26 cellular contexts compared by ENCODE assay signal in the genomic region with DNA sequence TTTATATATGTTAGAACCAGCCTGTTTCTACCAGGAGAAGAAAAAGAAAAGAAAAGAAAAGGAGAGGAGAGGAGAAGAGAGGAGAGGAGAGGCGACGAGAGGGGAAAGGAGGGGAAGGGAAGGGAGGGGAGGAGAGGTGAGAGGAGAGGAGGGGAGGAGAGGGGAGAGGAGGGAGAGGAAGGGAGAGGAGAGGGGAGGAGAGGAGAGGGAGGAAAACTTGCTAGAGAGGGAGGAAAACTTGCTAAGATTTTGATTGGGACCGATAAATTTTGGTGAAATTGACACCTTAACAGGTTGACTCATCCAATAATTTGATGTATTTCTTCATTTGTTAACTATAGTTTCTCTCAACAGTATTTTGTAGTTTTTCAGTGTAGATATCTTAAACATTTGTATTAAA.
"Had no signal": no experiment of that assay in that cellular context is flagged by ENCODE, and none has a peak within 500 bp of the region (broad histone marks: within the 10 kb centered on the region; RNA-seq: fewer than 3 reads in every experiment).

No MANE protein-coding gene starts in this region.

- ATAC-seq: effector memory CD8-positive, alpha-beta T cell; esophagus mucosa; foreskin keratinocyte; gastrocnemius medialis; gastroesophageal sphincter; heart left ventricle; heart right ventricle had no signal

- H3K36me3 ChIP-seq: colonic mucosa, esophagus muscularis mucosa, esophagus squamous epithelium, gastrocnemius medialis, gastroesophageal sphincter, heart left ventricle, heart right ventricle had no signal

- H3K4me1 Mint-ChIP-seq: endodermal cell had no signal

- H3K4me1 ChIP-seq: colonic mucosa, esophagus muscularis mucosa, esophagus squamous epithelium, gastrocnemius medialis, gastroesophageal sphincter, heart left ventricle, heart right ventricle had no signal

- H3K27ac ChIP-seq: colonic mucosa, coronary artery, dorsolateral prefrontal cortex, epithelial cell of prostate, esophagus muscularis mucosa, esophagus squamous epithelium, foreskin keratinocyte, gastrocnemius medialis, gastroesophageal sphincter, heart left ventricle, heart right ventricle had no signal

- H3K9me3 ChIP-seq: colonic mucosa, esophagus muscularis mucosa, esophagus squamous epithelium, gastrocnemius medialis, gastroesophageal sphincter, heart left ventricle, heart right ventricle had no signal

- H3K9me3 Mint-ChIP-seq: dendritic cell treated with granulocyte-macrophage colony-stimulating factor and Interleukin-4, amounts not matched to agents 40 ng/mL and 50 ng/mL, for 4 days; endodermal cell had no signal

- H3K4me3 Mint-ChIP-seq: dendritic cell treated with granulocyte-macrophage colony-stimulating factor and Interleukin-4, amounts not matched to agents 40 ng/mL and 50 ng/mL, for 4 days; effector memory CD8-positive, alpha-beta T cell; endodermal cell had no signal

- H3K27me3 ChIP-seq: colonic mucosa, dorsolateral prefrontal cortex, esophagus muscularis mucosa, esophagus squamous epithelium, foreskin keratinocyte, gastrocnemius medialis, gastroesophageal sphincter, heart left ventricle, heart right ventricle had no signal

- DNase-seq: colonic mucosa; cortex of kidney; dermis blood vessel endothelial cell; dorsolateral prefrontal cortex; effector CD4-positive, alpha-beta T cell; effector CD8-positive, alpha-beta T cell; effector memory CD4-positive, alpha-beta T cell; effector memory CD8-positive, alpha-beta T cell; endodermal cell; erythroblast; esophagus squamous epithelium; foreskin fibroblast; foreskin keratinocyte; foreskin melanocyte; gastrocnemius medialis; glutamatergic neuron; head of caudate nucleus; heart left ventricle; heart right ventricle had no signal

- H3K27ac Mint-ChIP-seq: dendritic cell treated with granulocyte-macrophage colony-stimulating factor and Interleukin-4, amounts not matched to agents 40 ng/mL and 50 ng/mL, for 4 days; effector memory CD8-positive, alpha-beta T cell; endodermal cell had no signal

- H3K27me3 Mint-ChIP-seq: dendritic cell treated with granulocyte-macrophage colony-stimulating factor and Interleukin-4, amounts not matched to agents 40 ng/mL and 50 ng/mL, for 4 days; effector memory CD8-positive, alpha-beta T cell had no signal

- H3K4me3 ChIP-seq: colonic mucosa, coronary artery, dorsolateral prefrontal cortex, esophagus muscularis mucosa, esophagus squamous epithelium, gastrocnemius medialis, gastroesophageal sphincter, heart left ventricle, heart right ventricle had no signal

- FAIRE-seq: endothelial cell of umbilical vein had no signal
